In genomic region chr1:207223162-207223561, GRCh38 we compare ENCODE assay signal across 16 cellular contexts.
"Had no signal": no experiment of that assay in that cellular context is flagged by ENCODE, and none has a peak within 500 bp of the region (broad histone marks: within the 10 kb centered on the region; RNA-seq: fewer than 3 reads in every experiment).

No MANE protein-coding gene starts in this region.

- H3K27ac Mint-ChIP-seq: activated CD4-positive, alpha-beta T cell treated with anti-CD3 and anti-CD28 coated beads, Interleukin-2, amount 10 ng/mL, durations not matched to agents 7 days and 5 days; activated naive CD4-positive, alpha-beta T cell treated with anti-CD3 and anti-CD28 coated beads, Interleukin-2, amount 10 ng/mL, durations not matched to agents 7 days and 5 days; activated naive CD8-positive, alpha-beta T cell treated with anti-CD3 and anti-CD28 coated beads, Interleukin-2, amount 50 U/mL, for 24 hours; brain; endodermal cell; mesothelial cell of epicardium; nephron; stimulated activated naive B cell treated with anti-CD40 and anti-IgM and Interleukin-4, amounts not matched to agents 10 μg/mL and 1 μg/mL and 100 μg/mL, for 72 hours had no signal

- DNase-seq: activated CD4-positive, alpha-beta T cell treated with anti-CD3 and anti-CD28 coated beads, Interleukin-2, amount 10 ng/mL, durations not matched to agents 7 days and 5 days; activated CD8-positive, alpha-beta memory T cell treated with anti-CD3 and anti-CD28 coated beads, Interleukin-2, amount 50 U/mL, for 4 hours; activated naive CD4-positive, alpha-beta T cell treated with anti-CD3 and anti-CD28 coated beads, Interleukin-2, amount 10 ng/mL, durations not matched to agents 7 days and 5 days; activated naive CD8-positive, alpha-beta T cell treated with anti-CD3 and anti-CD28 coated beads, Interleukin-2, amount 50 U/mL, for 24 hours; activated T-cell treated with anti-CD3 and anti-CD28 coated beads, Interleukin-2, amount 50 U/mL, for 4 hours; anterior cingulate cortex; central memory CD4-positive, alpha-beta T cell; endodermal cell; erythroblast; head of caudate nucleus; posterior cingulate gyrus; stimulated activated naive B cell treated with anti-CD40 and anti-IgM and Interleukin-4, amounts not matched to agents 10 μg/mL and 1 μg/mL and 100 μg/mL, for 72 hours; thyroid gland had no signal

- H3K9me3 Mint-ChIP-seq: activated naive CD4-positive, alpha-beta T cell treated with anti-CD3 and anti-CD28 coated beads, Interleukin-2, amount 10 ng/mL, durations not matched to agents 7 days and 5 days; activated T-cell treated with anti-CD3 and anti-CD28 coated beads, Interleukin-2, amount 50 U/mL, for 4 hours; brain; endodermal cell; nephron; stimulated activated naive B cell treated with anti-CD40 and anti-IgM and Interleukin-4, amounts not matched to agents 10 μg/mL and 1 μg/mL and 100 μg/mL, for 72 hours had no signal

- H3K36me3 ChIP-seq: thyroid gland had no signal

- H3K9me3 ChIP-seq: thyroid gland had no signal

- H3K27me3 ChIP-seq: thyroid gland had no signal

- H3K4me3 ChIP-seq: thyroid gland had no signal

- H3K27ac ChIP-seq: thyroid gland had no signal

- H3K4me3 Mint-ChIP-seq: activated CD4-positive, alpha-beta T cell treated with anti-CD3 and anti-CD28 coated beads, Interleukin-2, amount 10 ng/mL, durations not matched to agents 7 days and 5 days; activated naive CD4-positive, alpha-beta T cell treated with anti-CD3 and anti-CD28 coated beads, Interleukin-2, amount 10 ng/mL, durations not matched to agents 7 days and 5 days; activated naive CD8-positive, alpha-beta T cell treated with anti-CD3 and anti-CD28 coated beads, Interleukin-2, amount 50 U/mL, for 24 hours; activated T-cell treated with anti-CD3 and anti-CD28 coated beads, Interleukin-2, amount 50 U/mL, for 4 hours; brain; endodermal cell; mesothelial cell of epicardium; nephron; stimulated activated naive B cell treated with anti-CD40 and anti-IgM and Interleukin-4, amounts not matched to agents 10 μg/mL and 1 μg/mL and 100 μg/mL, for 72 hours had no signal

- H3K36me3 Mint-ChIP-seq: activated naive CD4-positive, alpha-beta T cell treated with anti-CD3 and anti-CD28 coated beads, Interleukin-2, amount 10 ng/mL, durations not matched to agents 7 days and 5 days; brain; mesothelial cell of epicardium had no signal

- H3K4me1 Mint-ChIP-seq: brain had no signal

- ATAC-seq: activated naive CD8-positive, alpha-beta T cell treated with anti-CD3 and anti-CD28 coated beads, Interleukin-2, amount 50 U/mL, for 24 hours; activated T-cell treated with anti-CD3 and anti-CD28 coated beads, Interleukin-2, amount 50 U/mL, for 4 hours; stimulated activated naive B cell treated with anti-CD40 and anti-IgM and Interleukin-4, amounts not matched to agents 10 μg/mL and 1 μg/mL and 100 μg/mL, for 72 hours had no signal

- H3K27me3 Mint-ChIP-seq: activated CD4-positive, alpha-beta T cell treated with anti-CD3 and anti-CD28 coated beads, Interleukin-2, amount 10 ng/mL, durations not matched to agents 7 days and 5 days; activated naive CD8-positive, alpha-beta T cell treated with anti-CD3 and anti-CD28 coated beads, Interleukin-2, amount 50 U/mL, for 24 hours had no signal
